22 cellular contexts compared by ENCODE assay signal in the genomic region with DNA sequence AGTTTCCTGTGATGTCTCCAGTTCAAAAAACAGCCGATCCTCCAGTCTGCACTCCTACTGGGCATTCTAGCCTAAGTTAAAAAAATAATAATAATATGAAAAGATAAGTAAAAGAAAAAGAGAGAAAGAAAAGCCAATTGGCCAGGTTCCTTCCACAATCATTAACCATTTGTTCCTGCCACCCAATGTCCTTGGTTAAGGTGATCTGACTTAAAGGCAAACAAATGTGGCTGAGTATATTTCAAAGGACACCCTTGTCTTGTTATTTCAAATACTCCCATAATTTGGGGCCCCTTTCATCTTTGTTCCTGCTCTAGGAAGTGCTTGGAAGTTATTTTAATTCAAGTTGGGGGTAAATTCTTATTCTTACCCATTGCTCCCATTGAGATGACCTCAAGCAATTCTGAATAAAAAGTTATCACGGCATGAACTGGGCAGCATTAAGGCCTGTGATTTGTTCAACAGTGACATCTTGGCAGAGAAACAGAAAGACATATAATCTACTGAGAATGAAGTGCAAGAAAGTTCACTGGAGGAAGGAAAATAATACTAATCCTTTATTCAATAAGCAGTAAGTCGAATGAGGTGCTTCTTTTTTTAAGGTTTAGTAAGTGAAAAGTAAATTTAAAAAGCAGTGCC.
"Had no signal": no experiment of that assay in that cellular context is flagged by ENCODE, and none has a peak within 500 bp of the region (broad histone marks: within the 10 kb centered on the region; RNA-seq: fewer than 3 reads in every experiment).

No MANE protein-coding gene starts in this region.

- H3K27ac ChIP-seq: KMS-11, RWPE1, SJCRH30 had no signal

- H3K4me1 Mint-ChIP-seq: IgD-negative memory B cell had no signal

- ATAC-seq: K562, Panc1, PC-3, SK-N-SH treated with all-trans-retinoic acid at 6 μM for 48 hours had no signal

- H3K27ac Mint-ChIP-seq: IgD-negative memory B cell had no signal

- H3K36me3 Mint-ChIP-seq: IgD-negative memory B cell had no signal

- H3K27me3 ChIP-seq: SJCRH30 had no signal

- H3K9ac ChIP-seq: KMS-11 had no signal

- FAIRE-seq: K562 had no signal

- H3K9me3 ChIP-seq: SJCRH30 had no signal

- H3K4me3 Mint-ChIP-seq: IgD-negative memory B cell had no signal

- H3K4me2 ChIP-seq: KMS-11 had no signal

- DNase-seq: Kasumi-1; MM.1S; NCI-H1092 treated with DMSO at 0.1 percent for 48 hours; NCI-H1436; NCI-H187; NCI-H2081 treated with DMSO at 0.1 percent for 48 hours; NCI-H2171; NCI-H226; NCI-H510A; NCI-H524 treated with DMSO at 0.1 percent for 48 hours; NCI-H69; NCI-H774; NK-92 treated with Interleukin-12 subunit alpha and Interleukin-12 subunit beta, amount 100 ng/mL, for 24 hours; PC-3; SHP77 had no signal

- H3K36me3 ChIP-seq: SJCRH30 had no signal

- H3K4me3 ChIP-seq: K562, SJCRH30 had no signal

- H3K9me3 Mint-ChIP-seq: IgD-negative memory B cell had no signal
